Comparison of ENCODE assay signal across 15 cellular contexts in genomic region chr3:54433846-54434245, GRCh38.
DNase-seq lines count a peak whose midpoint lies in the region; ATAC-seq and TF ChIP-seq lines count a peak whose summit lies in the region.
"Had no signal": no experiment of that assay in that cellular context is flagged by ENCODE, and none has a peak within 500 bp of the region (broad histone marks: within the 10 kb centered on the region; RNA-seq: fewer than 3 reads in every experiment).

No MANE protein-coding gene starts in this region.

- H3K4me1 Mint-ChIP-seq in WTC11 (peaks cover 17% of the 10 kb centered on the region), nephron (peaks cover 5% of the 10 kb centered on the region)
- H3K4me1 Mint-ChIP-seq: activated CD4-positive, alpha-beta T cell treated with anti-CD3 and anti-CD28 coated beads, Interleukin-2, amount 10 ng/mL, durations not matched to agents 24 days and 14 days; memory B cell had no signal

- CTCF ChIA-PET in WTC11 (lab: Charles Lee), result interaction anchor here (0.6 to 2.6 kb wide), 33 partner anchors 9 to 1257 kb away, joined by 3 to 24 read pairs (median 4); no protein-coding TSS in a partner anchor

- H3K4me3 Mint-ChIP-seq in WTC11 (no peak overlapping the region), nephron (no peak overlapping the region)
- H3K4me3 Mint-ChIP-seq: activated CD4-positive, alpha-beta T cell treated with anti-CD3 and anti-CD28 coated beads, Interleukin-2, amount 10 ng/mL, durations not matched to agents 24 days and 14 days; memory B cell had no signal

- H3K27ac Mint-ChIP-seq in WTC11, result no peak overlapping the region
- no peak overlapping the region for H3K27ac Mint-ChIP-seq in nephron
- H3K27ac Mint-ChIP-seq: activated CD4-positive, alpha-beta T cell treated with anti-CD3 and anti-CD28 coated beads, Interleukin-2, amount 10 ng/mL, durations not matched to agents 24 days and 14 days; memory B cell had no signal

- H3K36me3 Mint-ChIP-seq in WTC11 (no peaks in the 10 kb centered on the region), nephron (ENCODE audit: low read depth) (no peaks in the 10 kb centered on the region)
- H3K36me3 Mint-ChIP-seq: memory B cell had no signal

- peak; percentile 97 for ATAC-seq in WTC11

- DNase-seq in DMS153 (lab: John Stamatoyannopoulos, UW), result peak; percentile 10
- no peak for DNase-seq in DMS153 treated with DMSO at 0.1 percent for 48 hours (lab: John Stamatoyannopoulos, UW; ENCODE audit: unreplicated experiment)
- peak; percentile 28 for DNase-seq in HT1080 (ENCODE audit: low read depth)
- DNase-seq in WTC11 (ENCODE audit: low spot score), result peak; percentile 82
- DNase-seq in AG08396 (ENCODE audit: low spot score), result no peak
- DNase-seq in NOMO-1 treated with dmso at 0.1 percent for 144 hours (lab: John Stamatoyannopoulos, UW; ENCODE audit: unreplicated experiment), result no peak
- DNase-seq in NCI-H2196 treated with DMSO at 0.1 percent for 48 hours (lab: John Stamatoyannopoulos, UW; ENCODE audit: unreplicated experiment), result no peak
- DNase-seq: 8988T; activated CD4-positive, alpha-beta T cell treated with anti-CD3 and anti-CD28 coated beads, Interleukin-2, amount 10 ng/mL, durations not matched to agents 24 days and 14 days; activated gamma-delta T cell; cerebellar nuclear complex; NCI-H1436 treated with DMSO at 0.1 percent for 48 hours; right lobe of liver had no signal

- POLR2A ChIA-PET in WTC11 (lab: Charles Lee), result no interaction called here

- H3K27me3 Mint-ChIP-seq in WTC11 (ENCODE audit: low read depth) (no peaks in the 10 kb centered on the region), nephron (ENCODE audit: low read depth) (peaks cover 7% of the 10 kb centered on the region)
- H3K27me3 Mint-ChIP-seq: activated CD4-positive, alpha-beta T cell treated with anti-CD3 and anti-CD28 coated beads, Interleukin-2, amount 10 ng/mL, durations not matched to agents 24 days and 14 days; memory B cell had no signal

- TF ChIP-seq CTCF in WTC11 (IDR thresholded peaks at IDR 0.05), result peak; percentile 33; the same call in 1 of the 2 replicates
- TF ChIP-seq CTCF in nephron (IDR thresholded peaks at IDR 0.05; ENCODE audit: unreplicated experiment in 3 of 3), result peak; percentile 38 to 54 (median 47)

- H3K9me3 Mint-ChIP-seq in WTC11 (peaks cover 9% of the 10 kb centered on the region), nephron (no peaks in the 10 kb centered on the region)
- H3K9me3 Mint-ChIP-seq: activated CD4-positive, alpha-beta T cell treated with anti-CD3 and anti-CD28 coated beads, Interleukin-2, amount 10 ng/mL, durations not matched to agents 24 days and 14 days; memory B cell had no signal

TF ChIP-seq in WTC11, 78 proteins besides CTCF, POLR2A, EP300 and RAD21:
- TF ChIP-seq ZNF232 (CRISPR knock-in tag; IDR thresholded peaks at IDR 0.05), result 0 out of 2 replicates have a peak, but pooled peaks have one; percentile 20
- no peak for TF ChIP-seq HMGA2 (CRISPR knock-in tag; IDR thresholded peaks at IDR 0.05)
- TF ChIP-seq ZNF317 (CRISPR knock-in tag; IDR thresholded peaks at IDR 0.05; ENCODE audit: borderline replicate concordance, low read depth), result peak; percentile 77
- peak; percentile 84; the same call in 1 of the 2 replicates for TF ChIP-seq ETV6 (CRISPR knock-in tag; IDR thresholded peaks at IDR 0.05)
- TF ChIP-seq TEAD4 (CRISPR knock-in tag; IDR thresholded peaks at IDR 0.05), result no peak
- no peak for TF ChIP-seq E2F4 (CRISPR knock-in tag; IDR thresholded peaks at IDR 0.05; ENCODE audit: borderline replicate concordance, low read depth)

Comparison
In these comparisons a context has a peak if more than half of its experiments do, and no peak if none do; other contexts are left out.
1. DNase-seq: peak in DMS153 (single experiment), HT1080 (single experiment) and WTC11 (single experiment); none in DMS153 treated with DMSO at 0.1 percent for 48 hours (single experiment), AG08396 (single experiment), NOMO-1 treated with dmso at 0.1 percent for 144 hours (single experiment) and NCI-H2196 treated with DMSO at 0.1 percent for 48 hours (single experiment).